ENCODE assay signal across 9 cellular contexts in the genomic region with DNA sequence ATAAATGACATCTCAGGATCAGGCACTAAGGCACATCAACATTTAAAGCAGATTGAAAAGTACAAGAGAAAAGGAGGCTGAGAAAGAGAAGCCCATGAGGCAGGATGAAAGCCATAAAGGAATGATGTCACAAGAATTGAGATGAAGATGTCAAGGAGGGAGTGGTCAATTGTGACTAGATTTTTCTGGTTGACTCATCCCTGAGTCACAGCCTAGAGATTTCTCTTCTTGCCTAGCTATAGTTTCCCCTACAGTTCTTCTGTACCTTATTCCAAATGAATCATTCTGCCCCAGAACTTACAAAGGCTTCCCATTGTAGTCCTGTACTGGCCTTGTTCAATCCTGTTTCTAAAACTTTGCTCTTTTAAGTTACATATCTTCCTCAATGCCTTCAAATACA. TPM values are rescaled to one million over a fixed set of nuclear protein-coding genes. Genes with fewer than 3 reads are reported as not detected.
DNase-seq lines count a peak whose midpoint lies in the region; ATAC-seq, FAIRE-seq and TF ChIP-seq lines count a peak whose summit lies in the region.
"Had no signal": no experiment of that assay in that cellular context is flagged by ENCODE, and none has a peak within 500 bp of the region (broad histone marks: within the 10 kb centered on the region; RNA-seq: fewer than 3 reads in every experiment).

No MANE protein-coding gene starts in this region.

- intact Hi-C loops in sigmoid colon (cut with DNase I) = no loop called here

- ATAC-seq in GM21576 (IDR thresholded peaks at IDR 0.05; ENCODE audit: unreplicated experiment) = no peak

- DNase-seq in ELR (ENCODE audit: low read depth) = peak; percentile 97
- DNase-seq in MG63 = peak; percentile 38
- DNase-seq in amniotic stem cell (lab: John Stamatoyannopoulos, UW) = peak; percentile 80
- peak; percentile 91 for DNase-seq in skeletal muscle cell (ENCODE audit: low read depth)
- DNase-seq in sigmoid colon = no peak
- no peak for DNase-seq in GM12891 (ENCODE audit: insufficient read length, low spot score)
- no peak for DNase-seq in OCI-M2 (lab: John Stamatoyannopoulos, UW; ENCODE audit: unreplicated experiment)

- no peak overlapping the region for H3K4me3 ChIP-seq in MG63
- H3K4me3 ChIP-seq in skeletal muscle cell (ENCODE audit: low read depth, low read length) = no peak overlapping the region
- H3K4me3 ChIP-seq in sigmoid colon = no peak overlapping the region

- H3K4me1 ChIP-seq in sigmoid colon = peaks cover 0 to 9% (median 0%) of the 10 kb centered on the region in 4 donors

- TF ChIP-seq EP300 in sigmoid colon (IDR thresholded peaks at IDR 0.05) = no peak

- no peak for FAIRE-seq in GM12891 (lab: Jason Lieb, UNC)
- FAIRE-seq: endometrium had no signal

- H3K27me3 ChIP-seq in MG63 (no peaks in the 10 kb centered on the region), sigmoid colon (no peaks in the 10 kb centered on the region)

- no peaks in the 10 kb centered on the region for H3K9me3 ChIP-seq in MG63
- H3K9me3 ChIP-seq in sigmoid colon = no peaks in the 10 kb centered on the region

- no peaks in the 10 kb centered on the region for H3K36me3 ChIP-seq in MG63
- H3K36me3 ChIP-seq in sigmoid colon = no peaks in the 10 kb centered on the region

- H3K27ac ChIP-seq in sigmoid colon = peak overlapping the region in 2 of 4 donors; percentile 29 to 46

- TF ChIP-seq POLR2A in sigmoid colon (IDR thresholded peaks at IDR 0.05) (no peak), GM12891 (IDR thresholded peaks at IDR 0.05; ENCODE audit: low read depth, low read length) (no peak)

- no peak for TF ChIP-seq CTCF in sigmoid colon (IDR thresholded peaks at IDR 0.05)

TF ChIP-seq in GM12891, 5 proteins besides CTCF, POLR2A, EP300 and RAD21:
- no peak for TF ChIP-seq POU2F2 (IDR thresholded peaks at IDR 0.05; ENCODE audit: low read depth, low read length)
- no peak for TF ChIP-seq TAF1 (IDR thresholded peaks at IDR 0.05; ENCODE audit: low read depth, low read length)
- TF ChIP-seq PAX5 (IDR thresholded peaks at IDR 0.05; ENCODE audit: insufficient read depth, low read length, severe bottlenecking) = no peak
- no peak for TF ChIP-seq SPI1 (IDR thresholded peaks at IDR 0.05; ENCODE audit: low read depth, low read length)
- TF ChIP-seq POLR2AphosphoS5 (IDR thresholded peaks at IDR 0.05; ENCODE audit: low read depth, low read length) = no peak

RNA-seq across cellular contexts. Expression of a gene that starts 3.4 kb away (rescaled TPM):
- 6.3 and 47.3 TPM in 2 replicates for total RNA-seq in MG63 (2014; rRNA removed; shearing (Covaris generic); ENCODE audit: low replicate concordance)
- total RNA-seq in sigmoid colon = 10 to 100 TPM; 31.1 to 64.0 (median 46.7) TPM
- polyA plus RNA-seq in sigmoid colon = 10 to 100 TPM; 22.6 to 34.7 (median 26.4) TPM
- 0.85 TPM for polyA plus RNA-seq in GM12891 (2012; ENCODE audit: low read depth, missing spikeins)

Comparison
In these comparisons a context has a peak if more than half of its experiments do, and no peak if none do; other contexts are left out.
1. DNase-seq: peak in ELR (single experiment), MG63 (single experiment), amniotic stem cell (single experiment) and skeletal muscle cell (single experiment); none in sigmoid colon (single experiment), GM12891 (single experiment) and OCI-M2 (single experiment).